ENCODE assay signal across 8 cellular contexts in the genomic region with DNA sequence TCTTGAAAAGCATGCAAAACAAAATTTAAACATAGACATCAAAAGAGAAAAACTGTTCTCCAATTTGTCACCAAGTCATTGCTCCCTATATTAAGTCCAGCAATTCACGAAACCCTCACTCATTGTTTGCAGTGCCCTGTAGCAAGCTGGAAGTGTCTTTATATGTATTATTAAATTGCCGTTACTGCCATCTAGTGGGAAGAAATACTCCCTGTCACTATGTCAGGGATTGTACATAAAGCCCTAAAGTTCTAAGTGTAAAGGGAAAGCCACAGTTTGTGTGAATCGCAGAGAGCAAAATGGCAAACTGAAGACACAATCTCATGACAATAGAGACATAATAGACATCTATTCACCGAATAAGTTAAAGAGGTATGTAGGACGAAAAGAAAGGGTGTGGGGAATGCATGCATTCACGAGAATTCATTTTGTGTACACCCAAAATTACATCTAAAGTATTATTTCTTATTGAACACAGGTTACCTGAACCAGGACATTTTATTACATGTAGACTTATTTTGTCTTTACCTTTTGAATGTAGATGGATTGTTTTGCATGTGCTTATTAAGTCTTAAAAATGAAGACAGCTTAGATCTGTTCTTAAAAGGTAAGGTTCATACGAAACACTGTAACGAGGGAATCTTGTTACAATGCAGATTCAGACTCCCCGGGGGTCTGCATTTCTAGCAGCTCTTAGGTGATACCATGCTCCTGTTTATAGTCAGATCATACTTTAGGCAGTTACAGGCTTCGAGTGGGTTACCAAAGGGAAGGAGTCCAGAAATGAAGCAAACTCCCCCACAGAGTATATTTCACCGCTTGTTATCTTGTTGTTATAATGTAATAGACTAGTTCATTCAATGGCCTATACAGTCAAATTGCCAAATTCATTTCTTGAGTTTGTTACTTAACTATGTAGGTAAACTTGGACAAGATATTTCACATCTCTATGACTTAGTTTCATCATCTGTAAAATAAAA.
DNase-seq lines count a peak whose midpoint lies in the region; ATAC-seq, FAIRE-seq and TF ChIP-seq lines count a peak whose summit lies in the region.

No MANE protein-coding gene starts in this region.

- H3K9ac ChIP-seq in GM23248: no peak overlapping the region
- no peak overlapping the region for H3K9ac ChIP-seq in Karpas-422 (ENCODE audit: low read length)
- no peak overlapping the region for H3K9ac ChIP-seq in PC-3 (ENCODE audit: low read length)
- H3K9ac ChIP-seq in H1 (replicated peaks in 1 of 4; ENCODE audit: extremely low read depth in 1 of 4, low read depth in 3 of 4, low read length in 3 of 4): no peak overlapping the region

- CTCF ChIA-PET in PC-3 (lab: Charles Lee): interaction anchor here (0.5 to 0.7 kb wide), 4 partner anchors 9 to 249 kb away, joined by 3 to 4 read pairs (median 3); no protein-coding TSS in a partner anchor
- CTCF ChIA-PET in H1 (lab: Charles Lee; ENCODE audit: partially characterized antibody): interaction anchor here (0.6 to 2.1 kb wide), 15 partner anchors 9 to 355 kb away, joined by 3 to 7 read pairs (median 4); no protein-coding TSS in a partner anchor

- H3K4me1 ChIP-seq in GM23248 (ENCODE audit: insufficient read depth): peaks cover 9% of the 10 kb centered on the region
- no peaks in the 10 kb centered on the region for H3K4me1 ChIP-seq in Karpas-422 (ENCODE audit: low read length)
- no peaks in the 10 kb centered on the region for H3K4me1 ChIP-seq in PC-3 (ENCODE audit: insufficient read depth, low read length)
- peaks cover 0 to 2% (median 0%) of the 10 kb centered on the region in 4 experiments; a peak in 2 of 7 replicates for H3K4me1 ChIP-seq in H1 (replicated peaks in 1 of 4; ENCODE audit: control insufficient read depth in 3 of 4, insufficient read depth in 4 of 4, low read length in 3 of 4)

- 54 to 55% methylated on average over 11 of the region's 11 CpGs for WGBS in GM23248 (ENCODE audit: low coverage in 1 of 2, low lambda C conversion rate in 2 of 2, missing lambda C conversion rate in 2 of 2), 2 experiments
- WGBS in H1 (ENCODE audit: extremely low coverage in 1 of 2, insufficient coverage in 1 of 2, insufficient read length in 1 of 2, insufficient replicate concordance in 2 of 2, low coverage in 1 of 2, low lambda C conversion rate in 2 of 2, missing lambda C conversion rate in 1 of 2), 2 experiments: 49% methylated on average over 11 of the region's 11 CpGs; no CpG with 5 or more reads in 1 of the 2 experiments

- H3K27me3 ChIP-seq in GM23248 (replicated peaks; ENCODE audit: insufficient read depth) (no peaks in the 10 kb centered on the region), Karpas-422 (ENCODE audit: low read length) (no peaks in the 10 kb centered on the region), PC-3 (ENCODE audit: low read length) (peaks cover 2% of the 10 kb centered on the region), H1 (replicated peaks in 1 of 4; ENCODE audit: control insufficient read depth in 3 of 4, extremely low read depth in 1 of 4, insufficient read depth in 3 of 4, low read length in 3 of 4) (peaks cover 0 to 1% (median 0%) of the 10 kb centered on the region in 4 experiments; a peak in 1 of 7 replicates)

- H2BK120ac ChIP-seq in H1 (replicated peaks; ENCODE audit: low read depth, low read length): no peak overlapping the region

- no peak overlapping the region for H2BK12ac ChIP-seq in H1 (ENCODE audit: low read depth, low read length)

- peak; percentile 80 to 81 for TF ChIP-seq RAD21 in H1 (IDR thresholded peaks at IDR 0.05 in 1 of 2, conservative IDR thresholded peaks at IDR 0.05 in 1 of 2; ENCODE audit: low read depth in 2 of 2, low read length in 2 of 2)

- H2BK5ac ChIP-seq in H1 (ENCODE audit: low read depth, low read length): no peak overlapping the region

- H2AK5ac ChIP-seq in H1 (ENCODE audit: low read depth, low read length): no peak overlapping the region

- no peak for TF ChIP-seq EP300 in H1 (IDR thresholded peaks at IDR 0.05; ENCODE audit: borderline replicate concordance in 1 of 2, low read depth in 2 of 2, low read length in 2 of 2)

- H4K20me1 ChIP-seq in GM23248 (ENCODE audit: insufficient read depth) (no peaks in the 10 kb centered on the region), Karpas-422 (ENCODE audit: insufficient read depth, low read depth, low read length) (no peaks in the 10 kb centered on the region), PC-3 (ENCODE audit: low read length) (no peaks in the 10 kb centered on the region), H1 (replicated peaks in 1 of 2; ENCODE audit: control insufficient read depth in 1 of 2, insufficient read depth in 2 of 2, low read length in 2 of 2) (no peaks in the 10 kb centered on the region)

- no peak overlapping the region for H2AFZ ChIP-seq in GM23248
- H2AFZ ChIP-seq in Karpas-422 (ENCODE audit: low read length): no peak overlapping the region
- no peak overlapping the region for H2AFZ ChIP-seq in PC-3 (ENCODE audit: low read length)
- H2AFZ ChIP-seq in H1 (ENCODE audit: low read length): no peak overlapping the region

- H3K36me3 Mint-ChIP-seq in activated CD4-positive, alpha-beta T cell treated with anti-CD3 and anti-CD28 coated beads, Interleukin-2, amount 10 ng/mL, durations not matched to agents 24 days and 14 days (ENCODE audit: low read depth): no peaks in the 10 kb centered on the region
- no peaks in the 10 kb centered on the region for H3K36me3 Mint-ChIP-seq in memory B cell

- no peaks in the 10 kb centered on the region for H3K79me1 ChIP-seq in H1 (ENCODE audit: low read depth, low read length)

- peak; percentile 65 for DNase-seq in activated CD4-positive, alpha-beta T cell treated with anti-CD3 and anti-CD28 coated beads, Interleukin-2, amount 10 ng/mL, durations not matched to agents 24 days and 14 days
- no peak for DNase-seq in activated CD4-positive, alpha-beta T cell treated with anti-CD3 and anti-CD28 coated beads, Interleukin-2, amount 50 U/mL, for 48 hours
- DNase-seq in GM23248 (peak; percentile 82), Karpas-422 (peak; percentile 83), PC-3 (peak; percentile 87), H1 (ENCODE audit: low read depth in 1 of 2, low spot score in 2 of 2) (no peak), memory B cell (ENCODE audit: low spot score in 2 of 2) (peak in 1 of 2 donors; percentile 14), islet precursor cell (no peak)

- no peak overlapping the region for H3K27ac Mint-ChIP-seq in activated CD4-positive, alpha-beta T cell treated with anti-CD3 and anti-CD28 coated beads, Interleukin-2, amount 10 ng/mL, durations not matched to agents 24 days and 14 days
- no peak overlapping the region for H3K27ac Mint-ChIP-seq in memory B cell

- no peak overlapping the region for H3K56ac ChIP-seq in H1 (replicated peaks; ENCODE audit: insufficient read length, low read depth, low read length)

- H2BK15ac ChIP-seq in H1 (ENCODE audit: low read length): no peak overlapping the region

- no peaks in the 10 kb centered on the region for H3F3A ChIP-seq in GM23248 (ENCODE audit: insufficient read depth)
- H3F3A ChIP-seq in PC-3 (ENCODE audit: low read length, unreplicated experiment): no peaks in the 10 kb centered on the region

- H3K14ac ChIP-seq in H1 (ENCODE audit: insufficient read length): no peak overlapping the region

- H4K5ac ChIP-seq in H1 (ENCODE audit: insufficient read length, low read depth, low read length): no peak overlapping the region

- in situ Hi-C loops in GM23248 (cut with MboI): no loop called here

- H2BK20ac ChIP-seq in H1 (ENCODE audit: low read length): no peak overlapping the region

- BruUV-seq in PC-3 (replicated peaks; lab: Mats Ljungman, UMichigan): no TSS peak

- no peak for TF ChIP-seq POLR2A in H1 (IDR thresholded peaks at IDR 0.05; ENCODE audit: control extremely low read depth in 1 of 2, low read depth in 2 of 2, low read length in 2 of 2)

- H3K9me3 ChIP-seq in GM23248 (ENCODE audit: low read depth): no peaks in the 10 kb centered on the region
- no peaks in the 10 kb centered on the region for H3K9me3 ChIP-seq in Karpas-422 (ENCODE audit: low read length)
- no peaks in the 10 kb centered on the region for H3K9me3 ChIP-seq in PC-3 (ENCODE audit: low read length)
- no peaks in the 10 kb centered on the region for H3K9me3 ChIP-seq in H1 (ENCODE audit: insufficient read depth in 2 of 2, low read depth in 1 of 2, low read length in 1 of 2)

- intact Hi-C loops in activated CD4-positive, alpha-beta T cell treated with anti-CD3 and anti-CD28 coated beads, Interleukin-2, amount 10 ng/mL, durations not matched to agents 24 days and 14 days (cut with micrococcal nuclease): loop anchor here (5.0 kb wide), 1 partner anchor 248 kb away; no protein-coding TSS in a partner anchor
- intact Hi-C loops in PC-3 (cut with micrococcal nuclease): loop anchor here (1.0 to 2.0 kb wide), 5 partner anchors 136 to 436 kb away; no protein-coding TSS in a partner anchor

- H3K23me2 ChIP-seq in H1 (ENCODE audit: low read depth, low read length): no peaks in the 10 kb centered on the region

- H3K4me2 ChIP-seq in GM23248 (ENCODE audit: unreplicated experiment) (no peak overlapping the region), Karpas-422 (ENCODE audit: low read depth, low read length, poor library complexity, severe bottlenecking) (no peak overlapping the region), PC-3 (ENCODE audit: low read length) (peak overlapping the region; percentile 15), H1 (ENCODE audit: insufficient read depth in 1 of 2, low read depth in 2 of 2, low read length in 2 of 2) (no peak overlapping the region)

- H3K27me3 Mint-ChIP-seq in activated CD4-positive, alpha-beta T cell treated with anti-CD3 and anti-CD28 coated beads, Interleukin-2, amount 10 ng/mL, durations not matched to agents 24 days and 14 days: peaks cover 3% of the 10 kb centered on the region
- H3K27me3 Mint-ChIP-seq in memory B cell: no peaks in the 10 kb centered on the region

- no peaks in the 10 kb centered on the region for H3K9me2 ChIP-seq in GM23248 (ENCODE audit: insufficient read depth)
- no peaks in the 10 kb centered on the region for H3K9me2 ChIP-seq in Karpas-422 (replicated peaks; ENCODE audit: insufficient read depth, low read length)
- H3K9me2 ChIP-seq in PC-3 (replicated peaks; ENCODE audit: low read length): no peaks in the 10 kb centered on the region

- H3K36me3 ChIP-seq in GM23248 (ENCODE audit: low read depth): no peaks in the 10 kb centered on the region
- no peaks in the 10 kb centered on the region for H3K36me3 ChIP-seq in Karpas-422 (ENCODE audit: insufficient read depth, low read length)
- no peaks in the 10 kb centered on the region for H3K36me3 ChIP-seq in PC-3 (ENCODE audit: low read depth, low read length)
- H3K36me3 ChIP-seq in H1 (ENCODE audit: control insufficient read depth in 2 of 4, insufficient read depth in 4 of 4, low read length in 3 of 4): no peaks in the 10 kb centered on the region

- TF ChIP-seq CTCF in PC-3 (conservative IDR thresholded peaks at IDR 0.05; ENCODE audit: low read depth, low read length) (peak; percentile 87), H1 (IDR thresholded peaks at IDR 0.05; ENCODE audit: control extremely low read depth in 1 of 3, insufficient read depth in 1 of 3, low read depth in 1 of 3, low read length in 3 of 3) (peak in 2 of 3 experiments; percentile 39 to 65; a peak in 2 of 4 replicates)

- no peak overlapping the region for H3K4me3 ChIP-seq in GM23248
- no peak overlapping the region for H3K4me3 ChIP-seq in Karpas-422 (ENCODE audit: low read length)
- H3K4me3 ChIP-seq in PC-3 (ENCODE audit: low read length): no peak overlapping the region
- H3K4me3 ChIP-seq in H1 (ENCODE audit: extremely low read depth in 1 of 4, insufficient read depth in 2 of 4, low read depth in 3 of 4, low read length in 4 of 4): no peak overlapping the region

- no peak overlapping the region for H3K23ac ChIP-seq in H1 (ENCODE audit: insufficient read length)

- no peak overlapping the region for H4K91ac ChIP-seq in H1 (replicated peaks; ENCODE audit: insufficient read length, low read length)

- peak; percentile 13 for FAIRE-seq in H1 (lab: Jason Lieb, UNC)

- H3K4me1 Mint-ChIP-seq in activated CD4-positive, alpha-beta T cell treated with anti-CD3 and anti-CD28 coated beads, Interleukin-2, amount 10 ng/mL, durations not matched to agents 24 days and 14 days: no peaks in the 10 kb centered on the region
- no peaks in the 10 kb centered on the region for H3K4me1 Mint-ChIP-seq in memory B cell

- POLR2A ChIA-PET in PC-3 (lab: Charles Lee; ENCODE audit: unreplicated experiment) (no interaction called here), H1 (lab: Charles Lee; ENCODE audit: partially characterized antibody) (no interaction called here)

- H3K4ac ChIP-seq in H1 (replicated peaks; ENCODE audit: insufficient read length, low read depth, low read length): no peak overlapping the region

- no peaks in the 10 kb centered on the region for H3K9me3 Mint-ChIP-seq in activated CD4-positive, alpha-beta T cell treated with anti-CD3 and anti-CD28 coated beads, Interleukin-2, amount 10 ng/mL, durations not matched to agents 24 days and 14 days
- H3K9me3 Mint-ChIP-seq in memory B cell: no peaks in the 10 kb centered on the region

- H3K18ac ChIP-seq in H1 (ENCODE audit: extremely low read depth, low read length): no peak overlapping the region

- ATAC-seq in PC-3: peak; percentile 100
- peak; percentile 59 for ATAC-seq in memory B cell (ENCODE audit: low read depth)

- no peak overlapping the region for H3K4me3 Mint-ChIP-seq in activated CD4-positive, alpha-beta T cell treated with anti-CD3 and anti-CD28 coated beads, Interleukin-2, amount 10 ng/mL, durations not matched to agents 24 days and 14 days
- H3K4me3 Mint-ChIP-seq in memory B cell: no peak overlapping the region

- H3K79me2 ChIP-seq in GM23248 (ENCODE audit: insufficient read depth): peaks cover 9% of the 10 kb centered on the region; the same call in 1 of the 2 replicates
- H3K79me2 ChIP-seq in Karpas-422 (ENCODE audit: low read length): no peaks in the 10 kb centered on the region
- H3K79me2 ChIP-seq in PC-3 (ENCODE audit: low read length): no peaks in the 10 kb centered on the region
- H3K79me2 ChIP-seq in H1 (ENCODE audit: control insufficient read depth in 1 of 2, insufficient read depth in 2 of 2, low read length in 2 of 2): no peaks in the 10 kb centered on the region

- H4K8ac ChIP-seq in H1 (ENCODE audit: extremely low read depth, insufficient read depth, low read length): no peak overlapping the region

- H3K27ac ChIP-seq in GM23248 (no peak overlapping the region), Karpas-422 (ENCODE audit: low read length) (no peak overlapping the region), PC-3 (ENCODE audit: low read length) (no peak overlapping the region), H1 (ENCODE audit: low read depth, low read length) (no peak overlapping the region)

Comparison
In these comparisons a context has a peak if more than half of its experiments do, and no peak if none do; other contexts are left out.
1. DNase-seq: peak in activated CD4-positive, alpha-beta T cell treated with anti-CD3 and anti-CD28 coated beads, Interleukin-2, amount 10 ng/mL, durations not matched to agents 24 days and 14 days (single experiment), GM23248 (single experiment), Karpas-422 (single experiment) and PC-3 (single experiment); none in activated CD4-positive, alpha-beta T cell treated with anti-CD3 and anti-CD28 coated beads, Interleukin-2, amount 50 U/mL, for 48 hours (0 of 2), H1 (0 of 2) and islet precursor cell (single experiment).